ENCODE assay signal across 26 cellular contexts in genomic region chr6:3725145-3726015, GRCh38. TPM values are rescaled to one million over a fixed set of nuclear protein-coding genes. Genes with fewer than 3 reads are reported as not detected.
DNase-seq lines count a peak whose midpoint lies in the region; ATAC-seq, FAIRE-seq and TF ChIP-seq lines count a peak whose summit lies in the region.
"Had no signal": no experiment of that assay in that cellular context is flagged by ENCODE, and none has a peak within 500 bp of the region (broad histone marks: within the 10 kb centered on the region; RNA-seq: fewer than 3 reads in every experiment).

No MANE protein-coding gene starts in this region.

- H3K79me2 ChIP-seq in GM23248 (ENCODE audit: insufficient read depth): peaks cover 93% of the 10 kb centered on the region

- H3K4me1 ChIP-seq in GM23248 (ENCODE audit: insufficient read depth): peaks cover 38% of the 10 kb centered on the region
- peaks cover 9 to 59% (median 46%) of the 10 kb centered on the region in 5 donors for H3K4me1 ChIP-seq in subcutaneous abdominal adipose tissue (ENCODE audit: control insufficient read depth in 5 of 5, insufficient read depth in 5 of 5, low read length in 5 of 5)
- H3K4me1 ChIP-seq: foreskin keratinocyte, left lung, parathyroid adenoma, uterus had no signal

- H3K27ac Mint-ChIP-seq in neural crest cell (ENCODE audit: unreplicated experiment): peak overlapping the region; percentile 94
- H3K27ac Mint-ChIP-seq: activated T-helper 1 cell treated with anti-CD3 and anti-CD28 coated beads, Interleukin-12 subunit alpha, Interleukin-12 subunit beta, Interleukin-2, Interleukin-4 antibody, amounts not matched to agents 30 ng/mL and 10 ng/mL and 1 ng/mL, durations not matched to agents 14 hours and 24 hours and 36 hours; CD4-positive, CD25-positive, alpha-beta regulatory T cell; IgD-negative memory B cell; immature natural killer cell; naive thymus-derived CD8-positive, alpha-beta T cell had no signal

- H3K4me2 ChIP-seq in GM23248 (ENCODE audit: unreplicated experiment): no peak overlapping the region

- H3K36me3 ChIP-seq in GM23248 (ENCODE audit: low read depth) (peaks cover 73% of the 10 kb centered on the region), bronchial epithelial cell (ENCODE audit: control insufficient read depth, insufficient read depth, low read length) (peaks cover 29% of the 10 kb centered on the region), subcutaneous abdominal adipose tissue (ENCODE audit: control insufficient read depth in 5 of 5, insufficient read depth in 5 of 5, low read length in 5 of 5) (peaks cover 6 to 87% (median 76%) of the 10 kb centered on the region in 5 donors)
- H3K36me3 ChIP-seq: uterus had no signal

- no peaks in the 10 kb centered on the region for H3K36me3 Mint-ChIP-seq in neural crest cell (ENCODE audit: low read depth)
- H3K36me3 Mint-ChIP-seq: CD4-positive, CD25-positive, alpha-beta regulatory T cell; IgD-negative memory B cell; immature natural killer cell; naive thymus-derived CD8-positive, alpha-beta T cell had no signal

- peaks cover 67% of the 10 kb centered on the region for H3F3A ChIP-seq in GM23248 (ENCODE audit: insufficient read depth)

- no peak overlapping the region for H2AFZ ChIP-seq in GM23248
- H2AFZ ChIP-seq: parathyroid adenoma had no signal

- in situ Hi-C loops in GM23248 (cut with MboI): no loop called here

- H3K4me1 Mint-ChIP-seq in neural crest cell: peaks cover 47% of the 10 kb centered on the region
- H3K4me1 Mint-ChIP-seq: IgD-negative memory B cell, immature natural killer cell had no signal

- no peak overlapping the region for H3K4me3 Mint-ChIP-seq in neural crest cell
- H3K4me3 Mint-ChIP-seq: activated T-helper 1 cell treated with anti-CD3 and anti-CD28 coated beads, Interleukin-12 subunit alpha, Interleukin-12 subunit beta, Interleukin-2, Interleukin-4 antibody, amounts not matched to agents 30 ng/mL and 10 ng/mL and 1 ng/mL, durations not matched to agents 14 hours and 24 hours and 36 hours; CD4-positive, CD25-positive, alpha-beta regulatory T cell; IgD-negative memory B cell; immature natural killer cell; naive thymus-derived CD8-positive, alpha-beta T cell had no signal

- H3K9ac ChIP-seq in GM23248: peak overlapping the region; percentile 37; the same call in 1 of the 2 replicates
- peak overlapping the region in 1 of 5 donors; percentile 27 for H3K9ac ChIP-seq in subcutaneous abdominal adipose tissue (ENCODE audit: low read length in 5 of 5)
- H3K9ac ChIP-seq: parathyroid adenoma had no signal

- FAIRE-seq in bronchial epithelial cell (lab: Jason Lieb, UNC): peak; percentile 43

- TF ChIP-seq CTCF in bronchial epithelial cell (IDR thresholded peaks at IDR 0.05; ENCODE audit: insufficient read depth, low read length, severe bottlenecking): no peak
- TF ChIP-seq CTCF in neural crest cell (conservative IDR thresholded peaks at IDR 0.05): no peak

- H3K27me3 ChIP-seq in GM23248 (replicated peaks; ENCODE audit: insufficient read depth) (no peaks in the 10 kb centered on the region), bronchial epithelial cell (ENCODE audit: control insufficient read depth, insufficient read depth, low read length) (no peaks in the 10 kb centered on the region), subcutaneous abdominal adipose tissue (ENCODE audit: control insufficient read depth in 5 of 5, insufficient read depth in 4 of 5, low read length in 5 of 5) (peaks cover 0 to 2% (median 0%) of the 10 kb centered on the region in 5 donors)
- H3K27me3 ChIP-seq: foreskin keratinocyte, left lung, uterus had no signal

- ATAC-seq in GM19023 (IDR thresholded peaks at IDR 0.05; ENCODE audit: unreplicated experiment): no peak
- ATAC-seq: foreskin keratinocyte; left lung; naive thymus-derived CD8-positive, alpha-beta T cell had no signal

- no peaks in the 10 kb centered on the region for H3K9me3 Mint-ChIP-seq in neural crest cell
- H3K9me3 Mint-ChIP-seq: activated T-helper 1 cell treated with anti-CD3 and anti-CD28 coated beads, Interleukin-12 subunit alpha, Interleukin-12 subunit beta, Interleukin-2, Interleukin-4 antibody, amounts not matched to agents 30 ng/mL and 10 ng/mL and 1 ng/mL, durations not matched to agents 14 hours and 24 hours and 36 hours; IgD-negative memory B cell; immature natural killer cell; naive thymus-derived CD8-positive, alpha-beta T cell had no signal

- H3K4me3 ChIP-seq in GM23248 (no peak overlapping the region), bronchial epithelial cell (ENCODE audit: low read depth, low read length) (no peak overlapping the region), subcutaneous abdominal adipose tissue (ENCODE audit: low read depth in 1 of 5, low read length in 5 of 5) (no peak overlapping the region)
- H3K4me3 ChIP-seq: left lung, uterus had no signal

- H3K9me3 ChIP-seq in GM23248 (ENCODE audit: low read depth) (no peaks in the 10 kb centered on the region), subcutaneous abdominal adipose tissue (ENCODE audit: control insufficient read depth in 5 of 5, low read length in 5 of 5) (no peaks in the 10 kb centered on the region)
- H3K9me3 ChIP-seq: left lung, uterus had no signal

- no peaks in the 10 kb centered on the region for H3K27me3 Mint-ChIP-seq in neural crest cell (ENCODE audit: low read depth)
- H3K27me3 Mint-ChIP-seq: IgD-negative memory B cell had no signal

- no peaks in the 10 kb centered on the region for H3K9me2 ChIP-seq in GM23248 (ENCODE audit: insufficient read depth)

- no peaks in the 10 kb centered on the region for H4K20me1 ChIP-seq in GM23248 (ENCODE audit: insufficient read depth)

- H3K27ac ChIP-seq in GM23248 (peak overlapping the region; percentile 64), subcutaneous abdominal adipose tissue (ENCODE audit: low read depth, low read length) (peak overlapping the region; percentile 59)
- H3K27ac ChIP-seq: foreskin keratinocyte, left lung, parathyroid adenoma, uterus had no signal

- peak; percentile 45 for DNase-seq in GM23248
- DNase-seq in bronchial epithelial cell (ENCODE audit: low read depth): no peak
- no peak for DNase-seq in neural crest cell (ENCODE audit: low read depth, low spot score)
- no peak for DNase-seq in A172 (ENCODE audit: low spot score)
- DNase-seq in activated CD4-positive, alpha-beta T cell treated with anti-CD3 and anti-CD28 coated beads for 4 hours: no peak
- DNase-seq in foreskin melanocyte: no peak
- DNase-seq: activated naive CD4-positive, alpha-beta T cell treated with anti-CD3 and anti-CD28 coated beads, Interleukin-2, amount 50 U/mL, for 16 hours; CD4-positive, CD25-positive, alpha-beta regulatory T cell; effector CD8-positive, alpha-beta T cell; erythroblast; foreskin keratinocyte; hippocampal formation; immature natural killer cell; left lung; midbrain; naive thymus-derived CD8-positive, alpha-beta T cell; NCI-H2081 treated with DMSO at 0.1 percent for 48 hours; NCI-H345; stimulated activated CD4-positive, alpha-beta T cell treated with anti-CD3 and anti-CD28 coated beads, Interleukin-1b, Interleukin-23, amount 100 ng/mL, for 48 hours; T1000; uterus had no signal

- WGBS in GM23248 (ENCODE audit: low coverage in 1 of 2, low lambda C conversion rate in 2 of 2, missing lambda C conversion rate in 2 of 2), 2 experiments: 60 to 63% methylated on average over 31 of the region's 31 CpGs

RNA-seq across cellular contexts. Expression of gene PXDC1, which starts 26.1 kb away (rescaled TPM):
- total RNA-seq in GM23248 (2014; rRNA removed; shearing (Covaris generic)): 167 and 192 TPM in 2 replicates
- 122 and 135 TPM in 2 replicates for polyA plus RNA-seq in GM23248 (2016; fragmentation: Nextera tagmentation; extraction: Ambion mirVana)
- total RNA-seq in bronchial epithelial cell: 47.6 and 64.5 TPM in 2 replicates
- 4.8 and 5.4 TPM in 2 replicates for total RNA-seq in neural crest cell
- total RNA-seq in A172 (2014; rRNA removed; shearing (Covaris generic)): 38.6 and 50.8 TPM in 2 replicates
- polyA plus RNA-seq: CD4-positive, CD25-positive, alpha-beta regulatory T cell; immature natural killer cell; naive thymus-derived CD8-positive, alpha-beta T cell had no signal
